In the genomic region with DNA sequence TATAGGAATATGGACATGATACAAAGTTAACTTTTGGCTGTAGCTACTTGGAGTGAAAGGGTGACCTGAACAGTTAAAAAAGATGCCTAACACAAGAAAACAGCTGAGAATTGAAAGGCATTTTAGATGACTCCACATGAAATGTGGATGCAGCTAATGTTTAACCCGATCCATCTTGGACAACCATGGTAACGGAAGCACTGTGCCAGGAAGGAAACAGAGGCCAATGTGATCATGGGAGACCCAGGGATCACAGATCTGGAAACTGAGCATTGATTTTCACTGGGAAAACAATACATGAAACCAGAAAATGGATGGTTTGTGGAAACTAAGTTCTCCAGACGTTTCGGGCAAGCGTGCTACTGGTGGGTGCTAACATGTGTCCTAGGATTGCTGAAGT, we compare ENCODE assay signal across 6 cellular contexts.
"Had no signal": no experiment of that assay in that cellular context is flagged by ENCODE, and none has a peak within 500 bp of the region (broad histone marks: within the 10 kb centered on the region; RNA-seq: fewer than 3 reads in every experiment).

No MANE protein-coding gene starts in this region.

- ATAC-seq: HepG2, K562 had no signal

- FAIRE-seq: HepG2, HTR-8/SVneo, K562 had no signal

- DNase-seq: IMR-90, KBM-7, KG1 had no signal
